ENCODE assay signal across 1 cellular context in the genomic region with DNA sequence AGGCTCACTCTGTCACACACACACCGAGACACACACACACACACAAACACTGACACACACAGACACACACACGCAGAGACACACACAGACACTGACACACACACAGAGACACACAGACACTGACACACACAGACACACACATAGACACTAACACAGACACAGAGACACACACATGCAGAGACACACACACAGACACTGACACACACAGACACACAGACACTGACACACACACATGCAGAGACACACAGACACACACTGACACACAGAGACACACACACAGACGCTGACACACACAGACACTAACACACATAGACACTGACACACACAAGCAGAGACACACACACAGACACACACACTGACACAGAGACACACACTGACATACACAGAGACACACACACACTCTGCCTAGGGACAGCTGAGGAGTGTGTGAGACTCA.
TF ChIP-seq lines count a peak whose summit lies in the region.

No MANE protein-coding gene starts in this region.

TF ChIP-seq in H1, 55 proteins besides CTCF, POLR2A, EP300 and RAD21:
- TF ChIP-seq, protein P1, sequence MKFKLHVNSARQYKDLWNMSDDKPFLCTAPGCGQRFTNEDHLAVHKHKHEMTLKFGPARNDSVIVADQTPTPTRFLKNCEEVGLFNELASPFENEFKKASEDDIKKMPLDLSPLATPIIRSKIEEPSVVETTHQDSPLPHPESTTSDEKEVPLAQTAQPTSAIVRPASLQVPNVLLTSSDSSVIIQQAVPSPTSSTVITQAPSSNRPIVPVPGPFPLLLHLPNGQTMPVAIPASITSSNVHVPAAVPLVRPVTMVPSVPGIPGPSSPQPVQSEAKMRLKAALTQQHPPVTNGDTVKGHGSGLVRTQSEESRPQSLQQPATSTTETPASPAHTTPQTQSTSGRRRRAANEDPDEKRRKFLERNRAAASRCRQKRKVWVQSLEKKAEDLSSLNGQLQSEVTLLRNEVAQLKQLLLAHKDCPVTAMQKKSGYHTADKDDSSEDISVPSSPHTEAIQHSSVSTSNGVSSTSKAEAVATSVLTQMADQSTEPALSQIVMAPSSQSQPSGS (IDR thresholded peaks at IDR 0.05; ENCODE audit: low read length), result no peak
- TF ChIP-seq HDAC6 (IDR thresholded peaks at IDR 0.05; ENCODE audit: low read depth, low read length) (no peak), JUN (IDR thresholded peaks at IDR 0.05; ENCODE audit: low read depth, low read length) (no peak), SRF (IDR thresholded peaks at IDR 0.05; ENCODE audit: low read depth, low read length) (no peak), MAFK (IDR thresholded peaks at IDR 0.05; ENCODE audit: low read depth, low read length) (no peak), TEAD4 (IDR thresholded peaks at IDR 0.05; ENCODE audit: low read depth, low read length) (no peak)
